3 cellular contexts compared by ENCODE assay signal in genomic region chr9:136247947-136248637, GRCh38.
TF ChIP-seq lines count a peak whose summit lies in the region.

No MANE protein-coding gene starts in this region.

TF ChIP-seq in SK-N-SH, 30 proteins besides CTCF, POLR2A, EP300 and RAD21:
- TF ChIP-seq GATA2 (CRISPR knock-in tag; IDR thresholded peaks at IDR 0.05) (peak; percentile 54; the same call in 1 of the 2 replicates), SIN3A (IDR thresholded peaks at IDR 0.05; ENCODE audit: borderline replicate concordance, low read depth, low read length) (no peak)
TF ChIP-seq in SK-N-SH: peak in this region for 1.

TF ChIP-seq in SK-N-SH treated with all-trans-retinoic acid at 6 μM for 48 hours, 23 proteins besides CTCF, POLR2A, EP300 and RAD21:
- TF ChIP-seq ISL1 (CRISPR knock-in tag; IDR thresholded peaks at IDR 0.05) (no peak), OSR1 (CRISPR knock-in tag; IDR thresholded peaks at IDR 0.05) (no peak), ZFP3 (CRISPR knock-in tag; IDR thresholded peaks at IDR 0.05) (no peak), ARNTL (CRISPR knock-in tag; IDR thresholded peaks at IDR 0.05; ENCODE audit: borderline replicate concordance, low read depth) (no peak), POU6F1 (CRISPR knock-in tag; IDR thresholded peaks at IDR 0.05; ENCODE audit: borderline replicate concordance, low read depth) (no peak), TOX (CRISPR knock-in tag; IDR thresholded peaks at IDR 0.05; ENCODE audit: borderline replicate concordance) (no peak), ZNF565 (CRISPR knock-in tag; conservative IDR thresholded peaks at IDR 0.05; ENCODE audit: low read depth) (no peak), ZC3H10 (CRISPR knock-in tag; IDR thresholded peaks at IDR 0.05) (no peak), ZFP30 (CRISPR knock-in tag; IDR thresholded peaks at IDR 0.05) (no peak), CREB5 (CRISPR knock-in tag; IDR thresholded peaks at IDR 0.05; ENCODE audit: low read depth) (no peak), ESRRG (CRISPR knock-in tag; IDR thresholded peaks at IDR 0.05) (no peak), BACH2 (CRISPR knock-in tag; IDR thresholded peaks at IDR 0.05; ENCODE audit: borderline replicate concordance) (no peak), CSDC2 (CRISPR knock-in tag; IDR thresholded peaks at IDR 0.05) (no peak), ZNF70 (CRISPR knock-in tag; IDR thresholded peaks at IDR 0.05) (no peak)
TF ChIP-seq in SK-N-SH treated with all-trans-retinoic acid at 6 μM for 48 hours: peak in this region for 0.

TF ChIP-seq in GM23338, 12 proteins besides CTCF, POLR2A, EP300 and RAD21:
- TF ChIP-seq CREB1 (CRISPR knock-in tag; IDR thresholded peaks at IDR 0.05; ENCODE audit: low read depth) (no peak), ZNF331 (CRISPR knock-in tag; IDR thresholded peaks at IDR 0.05; ENCODE audit: low read depth) (no peak), STAT1 (IDR thresholded peaks at IDR 0.05; ENCODE audit: unreplicated experiment) (no peak), EZH2 (IDR thresholded peaks at IDR 0.05; ENCODE audit: low read depth, unreplicated experiment) (no peak), ZNF462 (CRISPR knock-in tag; IDR thresholded peaks at IDR 0.05) (no peak), ZNF114 (CRISPR knock-in tag; IDR thresholded peaks at IDR 0.05) (no peak), JUNB (IDR thresholded peaks at IDR 0.05; ENCODE audit: unreplicated experiment) (no peak), POLR2AphosphoS5 (IDR thresholded peaks at IDR 0.05; ENCODE audit: low read depth) (no peak)
TF ChIP-seq in GM23338: peak in this region for 0.
